In genomic region chr4:187942968-187943367, GRCh38 we compare ENCODE assay signal across 11 cellular contexts. TPM values are rescaled to one million over a fixed set of nuclear protein-coding genes. Genes with fewer than 3 reads are reported as not detected.
"Had no signal": no experiment of that assay in that cellular context is flagged by ENCODE, and none has a peak within 500 bp of the region (broad histone marks: within the 10 kb centered on the region; RNA-seq: fewer than 3 reads in every experiment).

No MANE protein-coding gene starts in this region.

- H3K27ac Mint-ChIP-seq: HFFc6 had no signal

- H3K9me3 ChIP-seq: HAP-1 had no signal

- H3K36me3 ChIP-seq: HAP-1 had no signal

- H3K4me3 ChIP-seq: GM23248, HAP-1 had no signal

- FAIRE-seq: H54, HTR-8/SVneo had no signal

- ATAC-seq: HCT116 had no signal

- H3K4me3 Mint-ChIP-seq: HFFc6 had no signal

- H3K9ac ChIP-seq: GM23248, KMS-11 had no signal

- H3K27ac ChIP-seq: GM23248, KMS-11 had no signal

- H2AFZ ChIP-seq: GM23248 had no signal

- DNase-seq: GM23248, GOT3, HFFc6, Karpas-422, KBM-7 had no signal

- H3K4me2 ChIP-seq: KMS-11 had no signal

RNA-seq across cellular contexts. Expression of gene ZFP42, which starts 52.6 kb away (rescaled TPM):
- total RNA-seq: GM23248, HFFc6, HT-29 had no signal
- polyA plus RNA-seq: GM23248 had no signal
